1 cellular context compared by ENCODE assay signal in genomic region chrX:68989865-68990606, GRCh38.
A peak's percentile ranks its signal among the peaks of the same experiment; 100 is the strongest.
TF ChIP-seq lines count a peak whose summit lies in the region.

No MANE protein-coding gene starts in this region.

TF ChIP-seq in GM23338, 12 proteins besides CTCF, POLR2A, EP300 and RAD21 (continued from another document):
- TF ChIP-seq ZNF462 (CRISPR knock-in tag; IDR thresholded peaks at IDR 0.05) (peak; percentile 56; the same call in 1 of the 2 replicates), ZNF331 (CRISPR knock-in tag; IDR thresholded peaks at IDR 0.05; ENCODE audit: low read depth) (no peak), EZH2phosphoT487 (IDR thresholded peaks at IDR 0.05; ENCODE audit: unreplicated experiment) (no peak), ETS1 (IDR thresholded peaks at IDR 0.05) (no peak), ZNF114 (CRISPR knock-in tag; IDR thresholded peaks at IDR 0.05) (no peak)
TF ChIP-seq in GM23338: peak in this region for 1.
